Comparison of ENCODE assay signal across 1 cellular context in the genomic region with DNA sequence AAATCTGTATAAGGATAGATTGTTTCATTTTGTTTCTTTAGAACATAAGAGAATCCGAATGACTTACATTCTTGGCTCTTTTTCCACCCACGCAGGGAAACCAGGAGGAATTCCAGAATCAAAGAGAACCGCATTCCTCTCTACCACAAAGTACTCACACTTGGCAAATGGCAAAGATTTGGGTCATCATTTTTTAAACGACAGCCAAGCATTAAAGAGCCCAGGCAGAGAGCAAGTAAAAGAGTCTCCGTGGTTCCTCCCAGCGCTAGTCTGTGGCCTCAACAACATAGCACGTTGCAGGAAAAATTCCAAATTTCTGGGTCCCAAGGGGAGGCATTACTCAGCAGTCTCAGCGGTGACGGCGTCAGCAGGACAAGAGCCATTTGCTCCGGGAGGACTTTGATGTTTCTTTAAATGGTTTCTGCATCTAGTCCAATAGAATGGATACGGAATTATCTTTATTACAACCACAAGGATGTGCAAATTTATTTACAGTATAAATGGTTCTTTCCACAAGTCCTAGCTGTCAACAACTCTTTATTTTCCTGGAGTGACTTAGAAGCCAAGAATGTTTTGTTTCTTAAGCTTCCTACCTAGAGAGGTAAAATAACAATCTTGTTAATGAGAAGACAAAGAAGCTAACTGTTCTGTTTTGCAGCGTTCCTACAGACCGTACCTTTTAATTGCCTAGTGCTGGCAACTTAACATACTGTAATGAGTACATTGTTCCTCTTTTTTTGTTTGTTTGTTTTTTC.
A peak's percentile ranks its signal among the peaks of the same experiment; 100 is the strongest.
TF ChIP-seq lines count a peak whose summit lies in the region.

No MANE protein-coding gene starts in this region.

TF ChIP-seq in SK-N-SH, 30 proteins besides CTCF, POLR2A, EP300 and RAD21 (continued from another document):
- TF ChIP-seq, protein P1, sequence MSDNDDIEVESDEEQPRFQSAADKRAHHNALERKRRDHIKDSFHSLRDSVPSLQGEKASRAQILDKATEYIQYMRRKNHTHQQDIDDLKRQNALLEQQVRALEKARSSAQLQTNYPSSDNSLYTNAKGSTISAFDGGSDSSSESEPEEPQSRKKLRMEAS (IDR thresholded peaks at IDR 0.05; ENCODE audit: low read depth) = peak; percentile 77
- TF ChIP-seq, protein P2, sequence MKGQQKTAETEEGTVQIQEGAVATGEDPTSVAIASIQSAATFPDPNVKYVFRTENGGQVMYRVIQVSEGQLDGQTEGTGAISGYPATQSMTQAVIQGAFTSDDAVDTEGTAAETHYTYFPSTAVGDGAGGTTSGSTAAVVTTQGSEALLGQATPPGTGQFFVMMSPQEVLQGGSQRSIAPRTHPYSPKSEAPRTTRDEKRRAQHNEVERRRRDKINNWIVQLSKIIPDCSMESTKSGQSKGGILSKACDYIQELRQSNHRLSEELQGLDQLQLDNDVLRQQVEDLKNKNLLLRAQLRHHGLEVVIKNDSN (IDR thresholded peaks at IDR 0.05; ENCODE audit: borderline replicate concordance, low read depth) = no peak
- TF ChIP-seq NRF1 (IDR thresholded peaks at IDR 0.05; ENCODE audit: low read depth, low read length) (no peak), TAF1 (IDR thresholded peaks at IDR 0.05; ENCODE audit: borderline replicate concordance, low read depth, low read length) (peak; percentile 21; the same call in 1 of the 2 replicates), TEAD4 (IDR thresholded peaks at IDR 0.05; ENCODE audit: borderline replicate concordance, insufficient read depth) (peak; percentile 99), TCF12 (IDR thresholded peaks at IDR 0.05) (peak; percentile 89), MEF2A (IDR thresholded peaks at IDR 0.05; ENCODE audit: borderline replicate concordance, low read depth) (0 out of 2 replicates have a peak, but pooled peaks have one; percentile 34), YY1 (IDR thresholded peaks at IDR 0.05; ENCODE audit: low read depth) (0 out of 2 replicates have a peak, but pooled peaks have one; percentile 42)
- TF ChIP-seq, protein P3, sequence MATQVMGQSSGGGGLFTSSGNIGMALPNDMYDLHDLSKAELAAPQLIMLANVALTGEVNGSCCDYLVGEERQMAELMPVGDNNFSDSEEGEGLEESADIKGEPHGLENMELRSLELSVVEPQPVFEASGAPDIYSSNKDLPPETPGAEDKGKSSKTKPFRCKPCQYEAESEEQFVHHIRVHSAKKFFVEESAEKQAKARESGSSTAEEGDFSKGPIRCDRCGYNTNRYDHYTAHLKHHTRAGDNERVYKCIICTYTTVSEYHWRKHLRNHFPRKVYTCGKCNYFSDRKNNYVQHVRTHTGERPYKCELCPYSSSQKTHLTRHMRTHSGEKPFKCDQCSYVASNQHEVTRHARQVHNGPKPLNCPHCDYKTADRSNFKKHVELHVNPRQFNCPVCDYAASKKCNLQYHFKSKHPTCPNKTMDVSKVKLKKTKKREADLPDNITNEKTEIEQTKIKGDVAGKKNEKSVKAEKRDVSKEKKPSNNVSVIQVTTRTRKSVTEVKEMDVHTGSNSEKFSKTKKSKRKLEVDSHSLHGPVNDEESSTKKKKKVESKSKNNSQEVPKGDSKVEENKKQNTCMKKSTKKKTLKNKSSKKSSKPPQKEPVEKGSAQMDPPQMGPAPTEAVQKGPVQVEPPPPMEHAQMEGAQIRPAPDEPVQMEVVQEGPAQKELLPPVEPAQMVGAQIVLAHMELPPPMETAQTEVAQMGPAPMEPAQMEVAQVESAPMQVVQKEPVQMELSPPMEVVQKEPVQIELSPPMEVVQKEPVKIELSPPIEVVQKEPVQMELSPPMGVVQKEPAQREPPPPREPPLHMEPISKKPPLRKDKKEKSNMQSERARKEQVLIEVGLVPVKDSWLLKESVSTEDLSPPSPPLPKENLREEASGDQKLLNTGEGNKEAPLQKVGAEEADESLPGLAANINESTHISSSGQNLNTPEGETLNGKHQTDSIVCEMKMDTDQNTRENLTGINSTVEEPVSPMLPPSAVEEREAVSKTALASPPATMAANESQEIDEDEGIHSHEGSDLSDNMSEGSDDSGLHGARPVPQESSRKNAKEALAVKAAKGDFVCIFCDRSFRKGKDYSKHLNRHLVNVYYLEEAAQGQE (IDR thresholded peaks at IDR 0.05; ENCODE audit: low read depth, low read length) = 0 out of 2 replicates have a peak, but pooled peaks have one; percentile 7
- TF ChIP-seq, protein P4, sequence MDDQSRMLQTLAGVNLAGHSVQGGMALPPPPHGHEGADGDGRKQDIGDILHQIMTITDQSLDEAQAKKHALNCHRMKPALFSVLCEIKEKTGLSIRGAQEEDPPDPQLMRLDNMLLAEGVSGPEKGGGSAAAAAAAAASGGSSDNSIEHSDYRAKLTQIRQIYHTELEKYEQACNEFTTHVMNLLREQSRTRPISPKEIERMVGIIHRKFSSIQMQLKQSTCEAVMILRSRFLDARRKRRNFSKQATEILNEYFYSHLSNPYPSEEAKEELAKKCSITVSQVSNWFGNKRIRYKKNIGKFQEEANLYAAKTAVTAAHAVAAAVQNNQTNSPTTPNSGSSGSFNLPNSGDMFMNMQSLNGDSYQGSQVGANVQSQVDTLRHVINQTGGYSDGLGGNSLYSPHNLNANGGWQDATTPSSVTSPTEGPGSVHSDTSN (IDR thresholded peaks at IDR 0.05) = peak; percentile 89
TF ChIP-seq in SK-N-SH: peak in this region for 16.
